ENCODE assay signal across 10 cellular contexts in the genomic region with DNA sequence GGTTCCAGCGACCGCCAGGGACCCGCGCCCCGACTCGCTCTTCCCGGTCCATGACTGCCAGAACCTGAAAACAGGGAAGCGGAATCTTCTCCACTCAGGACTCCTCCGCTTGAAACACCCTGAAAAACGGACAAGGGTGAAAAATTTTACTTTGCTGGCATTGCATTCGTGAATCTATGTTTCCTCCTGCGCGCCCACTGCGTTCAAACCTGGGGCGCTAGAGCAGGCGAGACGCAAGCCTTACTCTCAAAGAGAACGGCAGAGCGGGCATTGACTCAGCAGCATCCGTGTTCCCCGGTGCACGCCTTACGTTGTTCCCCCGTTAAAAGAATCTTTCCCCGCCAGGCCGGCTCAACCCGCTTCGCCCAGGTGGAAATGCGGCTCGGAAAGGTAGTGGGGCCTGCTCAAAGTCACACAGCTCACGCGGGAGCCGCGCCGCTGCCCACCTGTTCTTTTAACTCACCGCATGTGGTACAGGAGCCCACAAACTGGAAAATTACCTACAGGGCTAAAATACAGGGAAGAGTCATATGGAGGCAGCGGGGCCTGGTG. TPM values are rescaled to one million over a fixed set of nuclear protein-coding genes. Genes with fewer than 3 reads are reported as not detected.
DNase-seq lines count a peak whose midpoint lies in the region; ATAC-seq and TF ChIP-seq lines count a peak whose summit lies in the region.
"Had no signal": no experiment of that assay in that cellular context is flagged by ENCODE, and none has a peak within 500 bp of the region (broad histone marks: within the 10 kb centered on the region; RNA-seq: fewer than 3 reads in every experiment).

No MANE protein-coding gene starts in this region.

- ATAC-seq in activated CD8-positive, alpha-beta memory T cell treated with anti-CD3 and anti-CD28 coated beads, Interleukin-2, amount 10 ng/mL, durations not matched to agents 7 days and 5 days: no peak
- no peak for ATAC-seq in T-helper 17 cell

- H3K4me1 ChIP-seq in iPS-18a (ENCODE audit: control insufficient read depth, low read depth, low read length): peaks cover 17% of the 10 kb centered on the region
- peaks cover 14 to 22% (median 18%) of the 10 kb centered on the region in 4 donors for H3K4me1 ChIP-seq in stomach
- H3K4me1 ChIP-seq: HAP-1 had no signal

- no peaks in the 10 kb centered on the region for H3K9me3 Mint-ChIP-seq in activated CD8-positive, alpha-beta memory T cell treated with anti-CD3 and anti-CD28 coated beads, Interleukin-2, amount 10 ng/mL, durations not matched to agents 7 days and 5 days (ENCODE audit: low read depth)

- no peak overlapping the region for H3K9ac ChIP-seq in iPS-18a (ENCODE audit: low read length)

- H3K36me3 ChIP-seq in iPS-18a (ENCODE audit: control insufficient read depth, low read depth, low read length) (no peaks in the 10 kb centered on the region), stomach (no peaks in the 10 kb centered on the region)
- H3K36me3 ChIP-seq: HAP-1 had no signal

- H3K4me3 ChIP-seq in iPS-18a (ENCODE audit: low read length): peak overlapping the region; percentile 13
- H3K4me3 ChIP-seq in stomach: peak overlapping the region; percentile 38 to 52 (median 46)
- H3K4me3 ChIP-seq: HAP-1 had no signal

- H3K4me1 Mint-ChIP-seq in activated CD8-positive, alpha-beta memory T cell treated with anti-CD3 and anti-CD28 coated beads, Interleukin-2, amount 10 ng/mL, durations not matched to agents 7 days and 5 days: peaks cover 1% of the 10 kb centered on the region
- peaks cover 8% of the 10 kb centered on the region for H3K4me1 Mint-ChIP-seq in T-helper 17 cell

- H3K4me3 Mint-ChIP-seq in activated CD8-positive, alpha-beta memory T cell treated with anti-CD3 and anti-CD28 coated beads, Interleukin-2, amount 10 ng/mL, durations not matched to agents 7 days and 5 days: peak overlapping the region; percentile 19
- peak overlapping the region; percentile 80 for H3K4me3 Mint-ChIP-seq in T-helper 17 cell

- intact Hi-C loops in stomach (cut with DNase I; ENCODE audit: low total_unique reads): loop anchor here (5.0 kb wide), 1 partner anchor 488 kb away; no protein-coding TSS in a partner anchor

- DNase-seq in activated CD8-positive, alpha-beta memory T cell treated with anti-CD3 and anti-CD28 coated beads, Interleukin-2, amount 10 ng/mL, durations not matched to agents 7 days and 5 days: no peak
- DNase-seq in activated CD8-positive, alpha-beta memory T cell treated with anti-CD3 and anti-CD28 coated beads for 24 hours: no peak
- DNase-seq in T-helper 17 cell (no peak), stomach (no peak), SW 1271 (lab: John Stamatoyannopoulos, UW) (no peak), NCI-H2081 treated with DMSO at 0.1 percent for 48 hours (lab: John Stamatoyannopoulos, UW) (no peak), AML-193 (lab: John Stamatoyannopoulos, UW) (no peak)

- no peak for TF ChIP-seq EP300 in stomach (IDR thresholded peaks at IDR 0.05)

- H3K27ac ChIP-seq in iPS-18a (ENCODE audit: low read length) (no peak overlapping the region), stomach (no peak overlapping the region)

- no peaks in the 10 kb centered on the region for H3K36me3 Mint-ChIP-seq in activated CD8-positive, alpha-beta memory T cell treated with anti-CD3 and anti-CD28 coated beads, Interleukin-2, amount 10 ng/mL, durations not matched to agents 7 days and 5 days
- peaks cover 3% of the 10 kb centered on the region for H3K36me3 Mint-ChIP-seq in T-helper 17 cell (ENCODE audit: low read depth)

- peaks cover 66% of the 10 kb centered on the region for H3K27me3 ChIP-seq in iPS-18a (ENCODE audit: control insufficient read depth, insufficient read depth, low read length)
- peaks cover 0 to 75% (median 44%) of the 10 kb centered on the region in 3 donors for H3K27me3 ChIP-seq in stomach

- no peak for TF ChIP-seq POLR2A in stomach (IDR thresholded peaks at IDR 0.05)

- 17 to 23% (median 20%) methylated on average over 35 to 37 of the region's 37 CpGs for WGBS in stomach, 5 donors

- CTCF ChIA-PET in activated CD8-positive, alpha-beta memory T cell treated with anti-CD3 and anti-CD28 coated beads, Interleukin-2, amount 10 ng/mL, durations not matched to agents 7 days and 5 days (lab: Charles Lee): interaction anchor here (0.8 kb wide), 1 partner anchor 497 kb away, joined by 3 read pairs; no protein-coding TSS in a partner anchor

- peak in 2 of 7 experiments; percentile 7 to 42 for TF ChIP-seq CTCF in stomach (IDR thresholded peaks at IDR 0.05)

- H3K27me3 Mint-ChIP-seq in activated CD8-positive, alpha-beta memory T cell treated with anti-CD3 and anti-CD28 coated beads, Interleukin-2, amount 10 ng/mL, durations not matched to agents 7 days and 5 days: peaks cover 83% of the 10 kb centered on the region
- H3K27me3 Mint-ChIP-seq in T-helper 17 cell: peaks cover 77% of the 10 kb centered on the region

- H3K27ac Mint-ChIP-seq in activated CD8-positive, alpha-beta memory T cell treated with anti-CD3 and anti-CD28 coated beads, Interleukin-2, amount 10 ng/mL, durations not matched to agents 7 days and 5 days: no peak overlapping the region
- no peak overlapping the region for H3K27ac Mint-ChIP-seq in T-helper 17 cell

- H3K9me3 ChIP-seq in T-helper 17 cell (ENCODE audit: control insufficient read depth, low read length, poor library complexity, severe bottlenecking): no peaks in the 10 kb centered on the region
- no peaks in the 10 kb centered on the region for H3K9me3 ChIP-seq in iPS-18a (ENCODE audit: control insufficient read depth, low read depth, low read length)
- H3K9me3 ChIP-seq in stomach: no peaks in the 10 kb centered on the region
- H3K9me3 ChIP-seq: HAP-1 had no signal

RNA-seq across cellular contexts. Expression of gene DRD1, which starts 1.0 kb away (rescaled TPM):
- not detected for total RNA-seq in activated CD8-positive, alpha-beta memory T cell treated with anti-CD3 and anti-CD28 coated beads, Interleukin-2, amount 10 ng/mL, durations not matched to agents 7 days and 5 days
- total RNA-seq in T-helper 17 cell (not detected), stomach (under 1 TPM in 1 of 5 donors, not detected in 4; 0.55 TPM)
- under 1 TPM in 1 of 3 donors, not detected in 2; 0.08 TPM for polyA plus RNA-seq in stomach
- polyA plus RNA-seq: BJ had no signal

RNA-seq across cellular contexts. Expression of gene SFXN1, which starts 33.4 kb away (rescaled TPM):
- total RNA-seq in activated CD8-positive, alpha-beta memory T cell treated with anti-CD3 and anti-CD28 coated beads, Interleukin-2, amount 10 ng/mL, durations not matched to agents 7 days and 5 days: 100 to 1,000 TPM; 174 to 230 TPM
- total RNA-seq in T-helper 17 cell (10 to 100 TPM; 59.4 to 88.3 TPM), stomach (10 to 100 TPM; 14.0 to 33.6 (median 20.3) TPM)
- 1 to 10 TPM; 8.3 to 9.3 (median 9.2) TPM for polyA plus RNA-seq in stomach
